Comparison of ENCODE assay signal across 22 cellular contexts in genomic region chr3:62950227-62950626, GRCh38.
"Had no signal": no experiment of that assay in that cellular context is flagged by ENCODE, and none has a peak within 500 bp of the region (broad histone marks: within the 10 kb centered on the region; RNA-seq: fewer than 3 reads in every experiment).

No MANE protein-coding gene starts in this region.

- H3K27ac Mint-ChIP-seq: activated CD4-positive, alpha-beta T cell treated with anti-CD3 and anti-CD28 coated beads for 36 hours; activated naive CD4-positive, alpha-beta T cell treated with anti-CD3 and anti-CD28 coated beads, Interleukin-2, amount 50 U/mL, for 72 hours; activated T-cell treated with anti-CD3 and anti-CD28 coated beads, Interleukin-2, amount 50 U/mL, for 24 hours; activated T-helper 17 cell treated with anti-CD3 and anti-CD28 coated beads, Interleukin-2, amount 50 U/mL, for 72 hours; brain had no signal

- H3K9me3 ChIP-seq: heart left ventricle, sigmoid colon, testis had no signal

- DNase-seq: activated CD4-positive, alpha-beta T cell treated with anti-CD3 and anti-CD28 coated beads for 36 hours; activated CD4-positive, alpha-beta T cell treated with anti-CD3 and anti-CD28 coated beads, Interleukin-2, amount 50 U/mL, for 4 hours; activated CD8-positive, alpha-beta memory T cell treated with anti-CD3 and anti-CD28 coated beads for 24 hours; activated CD8-positive, alpha-beta memory T cell treated with anti-CD3 and anti-CD28 coated beads, Interleukin-2, amount 50 U/mL, for 4 hours; activated T-cell treated with anti-CD3 and anti-CD28 coated beads, Interleukin-2, amount 50 U/mL, for 24 hours; aorta; dermis blood vessel endothelial cell; effector CD8-positive, alpha-beta T cell; heart left ventricle; occipital lobe; posterior cingulate gyrus; retina; sigmoid colon; stimulated activated CD4-positive, alpha-beta T cell treated with anti-CD3 and anti-CD28 coated beads, Interleukin-4, amount 100 ng/mL, for 1 hour; stimulated activated naive CD4-positive, alpha-beta T cell; T-helper 1 cell; testis; trophoblast cell; WERI-Rb-1 had no signal

- H3K36me3 Mint-ChIP-seq: activated naive CD4-positive, alpha-beta T cell treated with anti-CD3 and anti-CD28 coated beads, Interleukin-2, amount 50 U/mL, for 72 hours; brain had no signal

- H3K4me3 Mint-ChIP-seq: activated CD4-positive, alpha-beta T cell treated with anti-CD3 and anti-CD28 coated beads for 36 hours; activated T-cell treated with anti-CD3 and anti-CD28 coated beads, Interleukin-2, amount 50 U/mL, for 24 hours; activated T-helper 17 cell treated with anti-CD3 and anti-CD28 coated beads, Interleukin-2, amount 50 U/mL, for 72 hours had no signal

- H3K36me3 ChIP-seq: heart left ventricle, sigmoid colon, WERI-Rb-1 had no signal

- H3K4me1 Mint-ChIP-seq: activated CD4-positive, alpha-beta T cell treated with anti-CD3 and anti-CD28 coated beads for 36 hours; activated T-helper 17 cell treated with anti-CD3 and anti-CD28 coated beads, Interleukin-2, amount 50 U/mL, for 72 hours had no signal

- H3K4me3 ChIP-seq: heart left ventricle, sigmoid colon, testis had no signal

- H3K27me3 ChIP-seq: heart left ventricle, sigmoid colon, testis had no signal

- H3K27ac ChIP-seq: heart left ventricle, sigmoid colon, testis, WERI-Rb-1 had no signal

- H3K4me1 ChIP-seq: heart left ventricle, sigmoid colon, testis had no signal

- H3K27me3 Mint-ChIP-seq: activated CD4-positive, alpha-beta T cell treated with anti-CD3 and anti-CD28 coated beads for 36 hours; activated T-cell treated with anti-CD3 and anti-CD28 coated beads, Interleukin-2, amount 50 U/mL, for 24 hours; activated T-helper 17 cell treated with anti-CD3 and anti-CD28 coated beads, Interleukin-2, amount 50 U/mL, for 72 hours had no signal

- ATAC-seq: activated CD4-positive, alpha-beta T cell treated with anti-CD3 and anti-CD28 coated beads for 36 hours; activated naive CD4-positive, alpha-beta T cell treated with anti-CD3 and anti-CD28 coated beads, Interleukin-2, amount 50 U/mL, for 72 hours; activated T-helper 17 cell treated with anti-CD3 and anti-CD28 coated beads, Interleukin-2, amount 50 U/mL, for 72 hours; heart left ventricle had no signal
